8 cellular contexts compared by ENCODE assay signal in the genomic region with DNA sequence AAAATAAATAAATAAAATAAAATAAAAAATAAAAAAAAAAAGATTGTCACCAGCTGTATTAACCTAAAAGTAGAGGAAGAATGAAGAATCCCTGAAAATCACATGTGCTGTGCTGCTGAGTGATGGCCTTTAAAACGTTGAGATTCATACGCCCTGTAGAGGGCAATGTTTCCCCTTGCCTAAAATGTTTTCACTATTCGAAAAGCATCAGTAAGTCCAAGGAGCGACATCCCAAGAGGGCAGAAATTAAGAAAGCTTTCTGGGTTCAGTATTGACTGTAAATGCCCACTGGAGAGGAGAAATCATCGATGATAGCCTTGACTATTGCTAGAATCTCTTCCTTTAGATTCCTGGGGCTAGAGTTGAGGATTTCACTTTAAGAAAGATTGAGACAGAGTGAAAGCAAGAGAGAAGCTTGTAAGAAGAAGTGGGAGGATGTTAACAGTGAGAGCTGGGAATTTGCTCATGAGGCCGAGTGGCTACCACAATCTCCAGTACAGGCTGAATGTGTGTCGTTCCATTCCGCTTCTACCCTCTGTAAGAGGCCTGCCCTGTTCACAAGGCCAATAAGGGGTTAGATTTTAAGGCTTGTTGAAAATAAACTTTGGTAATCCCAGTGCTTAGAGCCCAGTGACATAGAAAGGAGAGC.
DNase-seq lines count a peak whose midpoint lies in the region; ATAC-seq, FAIRE-seq and TF ChIP-seq lines count a peak whose summit lies in the region.

No MANE protein-coding gene starts in this region.

- FAIRE-seq in endometrium (lab: Jason Lieb, UNC): peak; percentile 66

- H3K27me3 ChIP-seq in Peyer's patch: no peaks in the 10 kb centered on the region

- peak; percentile 66 for ATAC-seq in GM19395 (IDR thresholded peaks at IDR 0.05; ENCODE audit: unreplicated experiment)
- ATAC-seq in HG03571 (IDR thresholded peaks at IDR 0.05; ENCODE audit: unreplicated experiment): peak; percentile 51

- peak in 5 of 6 experiments; percentile 33 to 67 (median 62) for TF ChIP-seq CTCF in Peyer's patch (IDR thresholded peaks at IDR 0.05)

- no peaks in the 10 kb centered on the region for H3K4me1 ChIP-seq in Peyer's patch

- TF ChIP-seq POLR2A in Peyer's patch (IDR thresholded peaks at IDR 0.05): no peak

- H3K9me3 ChIP-seq in Peyer's patch: no peaks in the 10 kb centered on the region

- no peaks in the 10 kb centered on the region for H3K36me3 ChIP-seq in Peyer's patch

- peak overlapping the region in 3 of 4 donors; percentile 6 to 39 (median 20) for H3K27ac ChIP-seq in Peyer's patch

- peak; percentile 78 for DNase-seq in DMS 273 (lab: John Stamatoyannopoulos, UW; ENCODE audit: unreplicated experiment)
- DNase-seq in Peyer's patch: peak in 1 of 3 donors; percentile 53
- peak; percentile 55 for DNase-seq in middle frontal gyrus (ENCODE audit: extremely low spot score, low spot score)
- DNase-seq in DMS153 treated with DMSO at 0.1 percent for 48 hours (lab: John Stamatoyannopoulos, UW; ENCODE audit: unreplicated experiment): no peak
- no peak for DNase-seq in activated CD8-positive, alpha-beta memory T cell treated with anti-CD3 and anti-CD28 coated beads, Interleukin-2, amount 50 U/mL, for 4 hours

- H3K4me3 ChIP-seq in Peyer's patch: no peak overlapping the region

Comparison
In these comparisons a context has a peak if more than half of its experiments do, and no peak if none do; other contexts are left out.
1. DNase-seq: peak in DMS 273 (single experiment) and middle frontal gyrus (single experiment); none in DMS153 treated with DMSO at 0.1 percent for 48 hours (single experiment) and activated CD8-positive, alpha-beta memory T cell treated with anti-CD3 and anti-CD28 coated beads, Interleukin-2, amount 50 U/mL, for 4 hours (single experiment).